16 cellular contexts compared by ENCODE assay signal in the genomic region with DNA sequence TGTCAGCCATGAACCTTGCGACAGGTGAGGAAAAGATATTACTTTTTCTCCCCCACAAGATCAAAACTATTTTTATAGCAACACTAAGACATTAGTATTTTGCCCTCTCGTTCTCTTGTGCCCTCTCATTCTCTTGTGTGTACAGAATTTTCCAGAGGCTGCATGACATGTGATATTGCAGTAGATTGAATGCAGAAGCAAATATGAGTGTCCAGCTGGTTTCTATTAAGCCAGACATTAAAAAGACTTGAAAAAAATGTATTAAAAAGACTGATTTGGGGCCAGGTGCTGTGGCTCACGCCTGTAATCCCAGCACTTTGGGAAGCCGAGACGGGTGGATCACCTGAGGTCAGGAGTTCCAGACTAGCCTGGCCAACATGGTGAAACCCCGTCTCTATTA.
"Had no signal": no experiment of that assay in that cellular context is flagged by ENCODE, and none has a peak within 500 bp of the region (broad histone marks: within the 10 kb centered on the region; RNA-seq: fewer than 3 reads in every experiment).

No MANE protein-coding gene starts in this region.

- ATAC-seq: activated naive CD8-positive, alpha-beta T cell treated with anti-CD3 and anti-CD28 coated beads, Interleukin-2, amount 50 U/mL, for 24 hours; natural killer cell; right lobe of liver; stimulated activated naive CD8-positive, alpha-beta T cell treated with anti-CD3 and anti-CD28 coated beads, Interleukin-15, amount 100 ng/mL, for 72 hours; T-cell had no signal

- DNase-seq: activated CD4-positive, alpha-beta T cell treated with anti-CD3 and anti-CD28 coated beads, Interleukin-2, amount 50 U/mL, for 1 hour; activated naive CD4-positive, alpha-beta T cell treated with anti-CD3 and anti-CD28 coated beads for 36 hours; activated naive CD8-positive, alpha-beta T cell treated with anti-CD3 and anti-CD28 coated beads, Interleukin-2, amount 50 U/mL, for 24 hours; cerebellar nuclear complex; dermis blood vessel endothelial cell; erythroblast; natural killer cell; nucleus accumbens; right lobe of liver; stimulated activated naive CD8-positive, alpha-beta T cell treated with anti-CD3 and anti-CD28 coated beads, Interleukin-15, amount 100 ng/mL, for 72 hours; T-cell; T-helper 9 cell had no signal

- H3K9me3 ChIP-seq: ascending aorta, breast epithelium, right lobe of liver, thoracic aorta had no signal

- H3K27ac ChIP-seq: ascending aorta, breast epithelium, right lobe of liver, thoracic aorta had no signal

- H3K27me3 ChIP-seq: ascending aorta, breast epithelium, right lobe of liver had no signal

- H3K36me3 ChIP-seq: breast epithelium, right lobe of liver, thoracic aorta had no signal

- FAIRE-seq: islet of Langerhans had no signal

- H3K4me1 ChIP-seq: ascending aorta, breast epithelium, right lobe of liver had no signal

- H3K4me3 ChIP-seq: ascending aorta, breast epithelium, right lobe of liver, thoracic aorta had no signal
